In genomic region chr10:125133706-125134482, GRCh38 we compare ENCODE assay signal across 23 cellular contexts. TPM values are rescaled to one million over a fixed set of nuclear protein-coding genes. Genes with fewer than 3 reads are reported as not detected.
A peak's percentile ranks its signal among the peaks of the same experiment; 100 is the strongest.
DNase-seq lines count a peak whose midpoint lies in the region; ATAC-seq, FAIRE-seq and TF ChIP-seq lines count a peak whose summit lies in the region.
"Had no signal": no experiment of that assay in that cellular context is flagged by ENCODE, and none has a peak within 500 bp of the region (broad histone marks: within the 10 kb centered on the region; RNA-seq: fewer than 3 reads in every experiment).

No MANE protein-coding gene starts in this region.

- H3K9ac ChIP-seq in HUES48 (ENCODE audit: low read depth, low read length): no peak overlapping the region
- no peak overlapping the region for H3K9ac ChIP-seq in H1 (replicated peaks in 1 of 4; ENCODE audit: extremely low read depth in 1 of 4, low read depth in 3 of 4, low read length in 3 of 4)
- no peak overlapping the region for H3K9ac ChIP-seq in skeletal muscle tissue (ENCODE audit: low read depth in 1 of 3, low read length in 3 of 3)

- H3K23ac ChIP-seq in H1 (ENCODE audit: insufficient read length): no peak overlapping the region

- no peak overlapping the region for H3K4me3 Mint-ChIP-seq in nephron
- H3K4me3 Mint-ChIP-seq: CD4-positive, alpha-beta memory T cell had no signal

- DNase-seq in H1 (ENCODE audit: low read depth in 1 of 2, low spot score in 2 of 2) (no peak), NCI-H2171 (lab: John Stamatoyannopoulos, UW) (no peak), NCI-H526 (lab: John Stamatoyannopoulos, UW) (no peak)
- DNase-seq in activated CD4-positive, alpha-beta T cell treated with anti-CD3 and anti-CD28 coated beads, Interleukin-2, amount 50 U/mL, for 4 hours: no peak
- DNase-seq: activated naive CD4-positive, alpha-beta T cell; activated T-cell treated with anti-CD3 and anti-CD28 coated beads, Interleukin-2, amount 50 U/mL, for 1 hour; CD4-positive, alpha-beta memory T cell; DMS 273 treated with DMSO at 0.1 percent for 48 hours; Kasumi-1; NCI-H1694; NCI-H2227 treated with DMSO at 0.1 percent for 48 hours; SHP77; SW 1271 had no signal

- peaks cover 4% of the 10 kb centered on the region for H3K27me3 Mint-ChIP-seq in nephron (ENCODE audit: low read depth)

- no peak for TF ChIP-seq RAD21 in H1 (IDR thresholded peaks at IDR 0.05 in 1 of 2, conservative IDR thresholded peaks at IDR 0.05 in 1 of 2; ENCODE audit: low read depth in 2 of 2, low read length in 2 of 2)

- H2BK20ac ChIP-seq in H1 (ENCODE audit: low read length): no peak overlapping the region

- peak overlapping the region; percentile 26 for H3K27ac ChIP-seq in HUES48 (ENCODE audit: low read depth, low read length)
- no peak overlapping the region; the same call in none of the 2 replicates for H3K27ac ChIP-seq in H1 (ENCODE audit: low read depth, low read length)
- H3K27ac ChIP-seq in skeletal muscle tissue (ENCODE audit: low read depth, low read length): peak overlapping the region; percentile 95
- H3K27ac ChIP-seq: epithelial cell of prostate had no signal

- H2BK120ac ChIP-seq in H1 (replicated peaks; ENCODE audit: low read depth, low read length): no peak overlapping the region

- no peak overlapping the region for H2AFZ ChIP-seq in H1 (ENCODE audit: low read length)

- no peak overlapping the region for H3K4ac ChIP-seq in H1 (replicated peaks; ENCODE audit: insufficient read length, low read depth, low read length)

- POLR2A ChIA-PET in H1 (lab: Charles Lee; ENCODE audit: partially characterized antibody): interaction anchor here (0.5 to 3.7 kb wide), 2 partner anchors 19 to 34 kb away, joined by 4 to 14 read pairs; no protein-coding TSS in a partner anchor

- H3K18ac ChIP-seq in H1 (ENCODE audit: extremely low read depth, low read length): peak overlapping the region; percentile 36; the same call in 1 of the 2 replicates

- no peak for TF ChIP-seq POLR2A in H1 (IDR thresholded peaks at IDR 0.05; ENCODE audit: control extremely low read depth in 1 of 2, low read depth in 2 of 2, low read length in 2 of 2)

- H4K8ac ChIP-seq in H1 (ENCODE audit: extremely low read depth, insufficient read depth, low read length): no peak overlapping the region

- FAIRE-seq in H1 (lab: Jason Lieb, UNC): no peak
- FAIRE-seq: GM18507, HTR-8/SVneo, islet of Langerhans had no signal

- H3K56ac ChIP-seq in H1 (replicated peaks; ENCODE audit: insufficient read length, low read depth, low read length): no peak overlapping the region

- peaks cover 71 to 100% of the 10 kb centered on the region in 2 experiments for H3K79me2 ChIP-seq in H1 (ENCODE audit: control insufficient read depth in 1 of 2, insufficient read depth in 2 of 2, low read length in 2 of 2)

- peak overlapping the region; percentile 18; the same call in 1 of the 2 replicates for H2BK12ac ChIP-seq in H1 (ENCODE audit: low read depth, low read length)

- peak overlapping the region; percentile 57 to 78 (median 75) for H3K27ac Mint-ChIP-seq in nephron
- H3K27ac Mint-ChIP-seq: CD4-positive, alpha-beta memory T cell had no signal

- peaks cover 79% of the 10 kb centered on the region for H3K36me3 Mint-ChIP-seq in nephron (ENCODE audit: low read depth)
- H3K36me3 Mint-ChIP-seq: CD4-positive, alpha-beta memory T cell had no signal

- H3K4me1 ChIP-seq in HUES48 (ENCODE audit: control insufficient read depth, insufficient read depth, low read length) (peaks cover 71% of the 10 kb centered on the region), H1 (replicated peaks in 1 of 4; ENCODE audit: control insufficient read depth in 3 of 4, insufficient read depth in 4 of 4, low read length in 3 of 4) (peaks cover 25 to 62% (median 42%) of the 10 kb centered on the region in 4 experiments), skeletal muscle tissue (ENCODE audit: control insufficient read depth in 3 of 3, insufficient read depth in 3 of 3, low read length in 3 of 3) (peaks cover 51 to 81% (median 64%) of the 10 kb centered on the region in 3 donors)

- no peak overlapping the region for H3K4me3 ChIP-seq in HUES48 (ENCODE audit: low read depth, low read length)
- H3K4me3 ChIP-seq in H1 (ENCODE audit: extremely low read depth in 1 of 4, insufficient read depth in 2 of 4, low read depth in 3 of 4, low read length in 4 of 4): no peak overlapping the region
- H3K4me3 ChIP-seq in skeletal muscle tissue (ENCODE audit: low read length in 3 of 3): no peak overlapping the region

- CTCF ChIA-PET in H1 (lab: Charles Lee; ENCODE audit: partially characterized antibody): no interaction called here

- H3K14ac ChIP-seq in H1 (ENCODE audit: insufficient read length): no peak overlapping the region

- H3K9me3 Mint-ChIP-seq in nephron: no peaks in the 10 kb centered on the region

- no peak overlapping the region; the same call in 1 of the 2 replicates for H2BK5ac ChIP-seq in H1 (ENCODE audit: low read depth, low read length)

- H3K9me3 ChIP-seq in HUES48 (ENCODE audit: control insufficient read depth, insufficient read depth, low read length) (no peaks in the 10 kb centered on the region), H1 (ENCODE audit: insufficient read depth in 2 of 2, low read depth in 1 of 2, low read length in 1 of 2) (no peaks in the 10 kb centered on the region), skeletal muscle tissue (ENCODE audit: control insufficient read depth in 3 of 3, low read length in 3 of 3) (peaks cover 0 to 2% (median 0%) of the 10 kb centered on the region in 3 donors)

- H4K5ac ChIP-seq in H1 (ENCODE audit: insufficient read length, low read depth, low read length): no peak overlapping the region

- no peak overlapping the region for H2BK15ac ChIP-seq in H1 (ENCODE audit: low read length)

- 81% methylated on average over 14 of the region's 14 CpGs; no CpG with 5 or more reads in 1 of the 2 experiments for WGBS in H1 (ENCODE audit: extremely low coverage in 1 of 2, insufficient coverage in 1 of 2, insufficient read length in 1 of 2, insufficient replicate concordance in 2 of 2, low coverage in 1 of 2, low lambda C conversion rate in 2 of 2, missing lambda C conversion rate in 1 of 2), 2 experiments

- peaks cover 68% of the 10 kb centered on the region for H3K4me1 Mint-ChIP-seq in nephron
- H3K4me1 Mint-ChIP-seq: CD4-positive, alpha-beta memory T cell had no signal

- peaks cover 26% of the 10 kb centered on the region for H3K79me1 ChIP-seq in H1 (ENCODE audit: low read depth, low read length)

- H2AK5ac ChIP-seq in H1 (ENCODE audit: low read depth, low read length): 0 out of 2 replicates have a peak overlapping the region, but pooled peaks have one; percentile 19

- peaks cover 76% of the 10 kb centered on the region for H3K36me3 ChIP-seq in HUES48 (ENCODE audit: control insufficient read depth, insufficient read depth, low read length)
- H3K36me3 ChIP-seq in H1 (ENCODE audit: control insufficient read depth in 2 of 4, insufficient read depth in 4 of 4, low read length in 3 of 4): peaks cover 8 to 57% (median 12%) of the 10 kb centered on the region in 4 experiments; a peak in 6 of 8 replicates
- H3K36me3 ChIP-seq in skeletal muscle tissue (ENCODE audit: control insufficient read depth in 3 of 3, insufficient read depth in 3 of 3, low read length in 3 of 3): peaks cover 8 to 12% (median 11%) of the 10 kb centered on the region in 3 donors

- no peak for TF ChIP-seq CTCF in H1 (IDR thresholded peaks at IDR 0.05; ENCODE audit: control extremely low read depth in 1 of 3, insufficient read depth in 1 of 3, low read depth in 1 of 3, low read length in 3 of 3)
- TF ChIP-seq CTCF in nephron (IDR thresholded peaks at IDR 0.05; ENCODE audit: unreplicated experiment in 3 of 3): no peak

- H3K4me2 ChIP-seq in H1 (ENCODE audit: insufficient read depth in 1 of 2, low read depth in 2 of 2, low read length in 2 of 2): peak overlapping the region in 1 of 2 experiments; percentile 43; a peak in 2 of 4 replicates

- H4K20me1 ChIP-seq in H1 (replicated peaks in 1 of 2; ENCODE audit: control insufficient read depth in 1 of 2, insufficient read depth in 2 of 2, low read length in 2 of 2): peaks cover 81 to 86% of the 10 kb centered on the region in 2 experiments

- TF ChIP-seq EP300 in H1 (IDR thresholded peaks at IDR 0.05; ENCODE audit: borderline replicate concordance in 1 of 2, low read depth in 2 of 2, low read length in 2 of 2): no peak

- ATAC-seq in GM21717 (IDR thresholded peaks at IDR 0.05; ENCODE audit: unreplicated experiment): no peak
- ATAC-seq: right cardiac atrium had no signal

- H4K91ac ChIP-seq in H1 (replicated peaks; ENCODE audit: insufficient read length, low read length): no peak overlapping the region

- no peaks in the 10 kb centered on the region for H3K23me2 ChIP-seq in H1 (ENCODE audit: low read depth, low read length)

- H3K27me3 ChIP-seq in HUES48 (ENCODE audit: control insufficient read depth, insufficient read depth, low read length) (no peaks in the 10 kb centered on the region), H1 (replicated peaks in 1 of 4; ENCODE audit: control insufficient read depth in 3 of 4, extremely low read depth in 1 of 4, insufficient read depth in 3 of 4, low read length in 3 of 4) (no peaks in the 10 kb centered on the region), skeletal muscle tissue (ENCODE audit: control insufficient read depth in 3 of 3, insufficient read depth in 3 of 3, low read length in 3 of 3) (no peaks in the 10 kb centered on the region)

TF ChIP-seq in H1, 55 proteins besides CTCF, POLR2A, EP300 and RAD21:
- TF ChIP-seq PHF8 (conservative IDR thresholded peaks at IDR 0.05; ENCODE audit: low read depth, low read length) (no peak), BACH1 (IDR thresholded peaks at IDR 0.05; ENCODE audit: low read length) (no peak), CTBP2 (IDR thresholded peaks at IDR 0.05; ENCODE audit: borderline replicate concordance, insufficient read depth, insufficient read length, low read length) (no peak), TEAD4 (IDR thresholded peaks at IDR 0.05; ENCODE audit: low read depth, low read length) (no peak), SAP30 (IDR thresholded peaks at IDR 0.05; ENCODE audit: insufficient read depth, insufficient replicate concordance, low read length) (no peak), YY1 (IDR thresholded peaks at IDR 0.05; ENCODE audit: low read depth, low read length) (no peak), JUND (IDR thresholded peaks at IDR 0.05; ENCODE audit: low read length) (no peak)

RNA-seq across cellular contexts. Expression of gene CTBP2, which starts 26.5 kb away (rescaled TPM):
- 218 and 221 TPM in 2 replicates for total RNA-seq in H1 (2021; fragmentation: NEBNext Ultra II Directional; extraction: Animal tissue kit (Norgen Biotek cat#: 25700))
- polyA plus RNA-seq in H1 (2011; rRNA removed): 208 and 274 TPM in 2 replicates
- polyA plus RNA-seq in H1 (2011; cell fraction: cytosol; rRNA removed): 254 TPM
- polyA plus RNA-seq in H1 (2011; cell fraction: nucleus; rRNA removed): 524 TPM
- polyA plus RNA-seq in H1 (2012, experiment 1 of 2): 156 to 222 TPM (median 206 TPM) in 4 replicates
- polyA plus RNA-seq in H1 (2012, experiment 2 of 2): 48.0 TPM
- polyA plus RNA-seq in H1 (2013, experiment 1 of 2): 109 TPM
- polyA plus RNA-seq in H1 (2013, experiment 2 of 2): 108 TPM
- polyA minus RNA-seq in H1 (2011; rRNA and poly(A)+ RNA removed): 244 and 299 TPM in 2 replicates
- polyA minus RNA-seq in H1 (2011; cell fraction: cytosol; rRNA and poly(A)+ RNA removed): 209 TPM
- polyA minus RNA-seq in H1 (2011; cell fraction: nucleus; rRNA and poly(A)+ RNA removed): 223 TPM
- total RNA-seq in skeletal muscle tissue: 32.9 TPM
- total RNA-seq: OCI-LY7 had no signal
